28 cellular contexts compared by ENCODE assay signal in the genomic region with DNA sequence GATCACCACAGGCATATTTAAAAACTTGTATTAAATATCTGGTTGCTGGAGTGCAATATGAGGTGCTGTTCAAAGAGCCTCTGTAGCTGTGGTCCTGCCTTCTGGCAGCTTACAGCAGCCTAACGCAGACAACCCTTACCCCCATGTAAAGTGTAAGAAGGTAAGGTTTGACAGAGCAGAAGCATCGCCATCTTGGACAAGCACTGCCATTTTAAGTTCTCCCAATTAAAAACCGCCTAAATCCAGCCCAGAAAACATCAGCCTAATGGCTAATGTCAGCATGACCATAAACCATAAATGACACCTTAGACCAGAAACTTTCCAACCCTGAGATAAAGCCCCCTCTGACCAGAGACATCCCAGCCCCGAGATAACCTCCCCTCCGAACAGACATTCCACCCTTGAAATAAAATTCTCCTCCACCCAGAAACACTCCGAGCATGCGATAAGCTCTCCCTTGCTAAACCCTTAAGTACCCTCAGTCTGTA. TPM values are rescaled to one million over a fixed set of nuclear protein-coding genes. Genes with fewer than 3 reads are reported as not detected.
DNase-seq lines count a peak whose midpoint lies in the region; ATAC-seq, FAIRE-seq and TF ChIP-seq lines count a peak whose summit lies in the region.
"Had no signal": no experiment of that assay in that cellular context is flagged by ENCODE, and none has a peak within 500 bp of the region (broad histone marks: within the 10 kb centered on the region; RNA-seq: fewer than 3 reads in every experiment).

No MANE protein-coding gene starts in this region.

- intact Hi-C loops in natural killer cell (cut with micrococcal nuclease): no loop called here

- peak; percentile 17 for FAIRE-seq in urothelium cell line (lab: Jason Lieb, UNC)
- FAIRE-seq: A549, GM12892 had no signal

- TF ChIP-seq CTCF in natural killer cell (IDR thresholded peaks at IDR 0.05) (no peak), HFFc6 (IDR thresholded peaks at IDR 0.05) (no peak), endothelial cell (IDR thresholded peaks at IDR 0.05; ENCODE audit: unreplicated experiment) (no peak), GM10248 (IDR thresholded peaks at IDR 0.05; ENCODE audit: control extremely low read depth, extremely low read depth, low read depth, missing control alignments) (no peak)

- DNase-seq in natural killer cell (no peak), HFFc6 (no peak), endothelial cell (ENCODE audit: low spot score) (no peak), urothelium cell line (ENCODE audit: low spot score) (no peak), NCI-H2107 treated with DMSO at 0.1 percent for 48 hours (lab: John Stamatoyannopoulos, UW; ENCODE audit: unreplicated experiment) (no peak), mesenteric fat pad (ENCODE audit: low spot score) (no peak), GM10248 (ENCODE audit: extremely low spot score) (no peak)
- DNase-seq in natural killer cell treated with Interleukin-12 subunit alpha and Interleukin-12 subunit beta and Interleukin-15 and Interleukin-18, amount 100 ng/mL, for 72 hours (ENCODE audit: low spot score): no peak
- DNase-seq: BE2C; Caco-2; CD4-positive, alpha-beta memory T cell; DMS 273 treated with DMSO at 0.1 percent for 48 hours; DND-41; KG1; NCI-H1092 treated with DMSO at 0.1 percent for 48 hours; NCI-H1436 treated with DMSO at 0.1 percent for 48 hours; NCI-H1930; NCI-H226; NCI-H510A treated with DMSO at 0.1 percent for 48 hours; NCI-H748 treated with DMSO at 0.1 percent for 48 hours; Peyer's patch; SJCRH30 had no signal

- peaks cover 10% of the 10 kb centered on the region for H3K36me3 Mint-ChIP-seq in natural killer cell
- peaks cover 11% of the 10 kb centered on the region for H3K36me3 Mint-ChIP-seq in natural killer cell treated with Interleukin-12 subunit alpha and Interleukin-12 subunit beta and Interleukin-15 and Interleukin-18, amount 100 ng/mL, for 72 hours
- H3K36me3 Mint-ChIP-seq in HFFc6 (ENCODE audit: low read depth): peaks cover 41% of the 10 kb centered on the region
- peaks cover 26% of the 10 kb centered on the region for H3K36me3 Mint-ChIP-seq in endothelial cell (ENCODE audit: low read depth, unreplicated experiment)

- no peaks in the 10 kb centered on the region for H3K9me3 Mint-ChIP-seq in natural killer cell
- H3K9me3 Mint-ChIP-seq in natural killer cell treated with Interleukin-12 subunit alpha and Interleukin-12 subunit beta and Interleukin-15 and Interleukin-18, amount 100 ng/mL, for 72 hours: no peaks in the 10 kb centered on the region
- H3K9me3 Mint-ChIP-seq in HFFc6: no peaks in the 10 kb centered on the region
- H3K9me3 Mint-ChIP-seq in endothelial cell (ENCODE audit: unreplicated experiment): no peaks in the 10 kb centered on the region

- H3K27ac Mint-ChIP-seq in natural killer cell (peak overlapping the region in 1 of 2 donors; percentile 59), HFFc6 (peak overlapping the region; percentile 6; the same call in 1 of the 2 replicates), endothelial cell (ENCODE audit: unreplicated experiment) (no peak overlapping the region)
- peak overlapping the region in 1 of 2 donors; percentile 2 for H3K27ac Mint-ChIP-seq in natural killer cell treated with Interleukin-12 subunit alpha and Interleukin-12 subunit beta and Interleukin-15 and Interleukin-18, amount 100 ng/mL, for 72 hours

- H3K4me1 Mint-ChIP-seq in natural killer cell: peaks cover 28 to 35% of the 10 kb centered on the region in 2 donors
- H3K4me1 Mint-ChIP-seq in natural killer cell treated with Interleukin-12 subunit alpha and Interleukin-12 subunit beta and Interleukin-15 and Interleukin-18, amount 100 ng/mL, for 72 hours (ENCODE audit: low read depth in 2 of 2): peaks cover 24 to 25% of the 10 kb centered on the region in 2 donors
- H3K4me1 Mint-ChIP-seq in HFFc6 (ENCODE audit: low read depth): peaks cover 39% of the 10 kb centered on the region
- peaks cover 25% of the 10 kb centered on the region for H3K4me1 Mint-ChIP-seq in endothelial cell (ENCODE audit: unreplicated experiment)

- CTCF ChIA-PET in GM10248 (lab: Yijun Ruan, JAX): interaction anchor here (1.2 to 1.4 kb wide), 3 partner anchors 13 to 19 kb away, joined by 3 to 4 read pairs (median 4); no protein-coding TSS in a partner anchor

- no peaks in the 10 kb centered on the region for H3K27me3 Mint-ChIP-seq in natural killer cell (ENCODE audit: low read depth in 2 of 2)
- H3K27me3 Mint-ChIP-seq in natural killer cell treated with Interleukin-12 subunit alpha and Interleukin-12 subunit beta and Interleukin-15 and Interleukin-18, amount 100 ng/mL, for 72 hours: no peaks in the 10 kb centered on the region
- H3K27me3 Mint-ChIP-seq in HFFc6 (ENCODE audit: insufficient read depth): peaks cover 2% of the 10 kb centered on the region; the same call in 1 of the 2 replicates
- no peaks in the 10 kb centered on the region for H3K27me3 Mint-ChIP-seq in endothelial cell (ENCODE audit: unreplicated experiment)

- POLR2A ChIA-PET in GM10248 (lab: Yijun Ruan, JAX): no interaction called here

- ATAC-seq in natural killer cell: peak in 1 of 3 donors; percentile 57
- no peak for ATAC-seq in natural killer cell treated with Interleukin-12 subunit alpha and Interleukin-12 subunit beta and Interleukin-15 and Interleukin-18, amount 100 ng/mL, for 72 hours
- ATAC-seq: A549 had no signal

- H3K4me3 Mint-ChIP-seq in natural killer cell (peak overlapping the region; percentile 10), HFFc6 (no peak overlapping the region), endothelial cell (ENCODE audit: unreplicated experiment) (peak overlapping the region; percentile 34)
- H3K4me3 Mint-ChIP-seq in natural killer cell treated with Interleukin-12 subunit alpha and Interleukin-12 subunit beta and Interleukin-15 and Interleukin-18, amount 100 ng/mL, for 72 hours: no peak overlapping the region
- H3K4me3 Mint-ChIP-seq: CD4-positive, alpha-beta memory T cell had no signal

RNA-seq across cellular contexts. Expression of a gene that starts 5.3 kb away (rescaled TPM):
- not detected for total RNA-seq in natural killer cell
- not detected for total RNA-seq in natural killer cell treated with Interleukin-12 subunit alpha and Interleukin-12 subunit beta and Interleukin-15 and Interleukin-18, amount 100 ng/mL, for 72 hours
- total RNA-seq in HFFc6 (2021; fragmentation: NEBNext Ultra II Directional; extraction: Animal tissue kit (Norgen Biotek cat#: 25700)): not detected
- total RNA-seq in endothelial cell (ENCODE audit: unreplicated experiment): 5.5 TPM
- not detected for total RNA-seq in mesenteric fat pad
- total RNA-seq: Caco-2, G401, H4, HT1080, OCI-LY7 had no signal

Comparison
In these comparisons a context has a peak if more than half of its experiments do, and no peak if none do; other contexts are left out.
1. H3K4me3 Mint-ChIP-seq: peak in natural killer cell (single experiment) and endothelial cell (single experiment); none in natural killer cell treated with Interleukin-12 subunit alpha and Interleukin-12 subunit beta and Interleukin-15 and Interleukin-18, amount 100 ng/mL, for 72 hours (single experiment) and HFFc6 (single experiment).